Comparison of ENCODE assay signal across 7 cellular contexts in genomic region chr18:9147440-9148238, GRCh38. TPM values are rescaled to one million over a fixed set of nuclear protein-coding genes. Genes with fewer than 3 reads are reported as not detected.
DNase-seq lines count a peak whose midpoint lies in the region; ATAC-seq and TF ChIP-seq lines count a peak whose summit lies in the region.

No MANE protein-coding gene starts in this region.

- H3K79me2 ChIP-seq in DND-41 (ENCODE audit: insufficient read depth, low read length): peaks cover 92% of the 10 kb centered on the region

- H3K27ac ChIP-seq in DND-41 (ENCODE audit: low read length) (no peak overlapping the region), SK-N-MC (0 out of 2 replicates have a peak overlapping the region, but pooled peaks have one; percentile 19), lower lobe of right lung (peak overlapping the region; percentile 19), upper lobe of right lung (peak overlapping the region; percentile 20)

- DNase-seq in DND-41 (peak; percentile 31), LNCaP clone FGC (ENCODE audit: low read depth) (peak; percentile 59), SK-N-MC (ENCODE audit: low read depth, low spot score) (no peak), dedifferentiated amniotic fluid mesenchymal stem cell (ENCODE audit: extremely low spot score) (peak; percentile 75), lower lobe of right lung (no peak), upper lobe of right lung (no peak)

- intact Hi-C loops in lower lobe of right lung (cut with DNase I) (loop anchor here (10.0 kb wide), 1 partner anchor 53 kb away; no protein-coding TSS in a partner anchor), upper lobe of right lung (cut with DNase I) (loop anchor here (10.0 kb wide), 1 partner anchor 73 kb away; no protein-coding TSS in a partner anchor)

- no peaks in the 10 kb centered on the region for H3K36me3 ChIP-seq in DND-41 (ENCODE audit: insufficient read depth, low read length)
- no peaks in the 10 kb centered on the region for H3K36me3 ChIP-seq in SK-N-MC (ENCODE audit: insufficient read depth, low read length)
- H3K36me3 ChIP-seq in lower lobe of right lung: no peaks in the 10 kb centered on the region
- H3K36me3 ChIP-seq in upper lobe of right lung: no peaks in the 10 kb centered on the region

- peaks cover 11% of the 10 kb centered on the region; the same call in 1 of the 2 replicates for H3K4me1 ChIP-seq in DND-41 (ENCODE audit: insufficient read depth, low read length)
- H3K4me1 ChIP-seq in lower lobe of right lung: peaks cover 96% of the 10 kb centered on the region
- peaks cover 72% of the 10 kb centered on the region for H3K4me1 ChIP-seq in upper lobe of right lung

- H2AFZ ChIP-seq in DND-41 (ENCODE audit: low read depth, low read length): no peak overlapping the region

- peaks cover 25% of the 10 kb centered on the region for H4K20me1 ChIP-seq in DND-41 (ENCODE audit: insufficient read depth, low read length)

- H3K9me3 ChIP-seq in DND-41 (ENCODE audit: insufficient read depth, low read length, severe bottlenecking) (no peaks in the 10 kb centered on the region), SK-N-MC (ENCODE audit: low read depth, low read length) (no peaks in the 10 kb centered on the region), lower lobe of right lung (no peaks in the 10 kb centered on the region), upper lobe of right lung (no peaks in the 10 kb centered on the region)

- H3K4me2 ChIP-seq in DND-41 (ENCODE audit: insufficient read depth, low read length): peak overlapping the region; percentile 14; the same call in 1 of the 2 replicates

- peak; percentile 65 for TF ChIP-seq CTCF in DND-41 (IDR thresholded peaks at IDR 0.05; ENCODE audit: borderline replicate concordance, extremely low read depth, low read length, poor library complexity, severe bottlenecking)
- TF ChIP-seq CTCF in LNCaP clone FGC (IDR thresholded peaks at IDR 0.05; ENCODE audit: control insufficient read depth, extremely low read depth, insufficient read depth): peak; percentile 77
- TF ChIP-seq CTCF in lower lobe of right lung (IDR thresholded peaks at IDR 0.05): peak; percentile 75
- peak; percentile 74 for TF ChIP-seq CTCF in upper lobe of right lung (IDR thresholded peaks at IDR 0.05)

- H3K9ac ChIP-seq in DND-41 (ENCODE audit: low read depth, low read length) (no peak overlapping the region), SK-N-MC (ENCODE audit: insufficient read length) (no peak overlapping the region)

- ATAC-seq in DND-41 (ENCODE audit: insufficient read depth, low read depth) (peak; percentile 79), GM21526 (IDR thresholded peaks at IDR 0.05; ENCODE audit: low FRiP score, unreplicated experiment) (peak; percentile 48), lower lobe of right lung (peak; percentile 85 to 89), upper lobe of right lung (peak; percentile 94)

- H3K4me3 ChIP-seq in DND-41 (ENCODE audit: low read depth in 1 of 2, low read length in 2 of 2) (no peak overlapping the region), LNCaP clone FGC (ENCODE audit: low read depth, low read length) (no peak overlapping the region), SK-N-MC (no peak overlapping the region), lower lobe of right lung (no peak overlapping the region), upper lobe of right lung (no peak overlapping the region)

- H3K27me3 ChIP-seq in DND-41 (ENCODE audit: insufficient read depth, low read length, poor library complexity) (no peaks in the 10 kb centered on the region), lower lobe of right lung (ENCODE audit: low read depth) (no peaks in the 10 kb centered on the region), upper lobe of right lung (no peaks in the 10 kb centered on the region)

RNA-seq across cellular contexts. Expression of gene ANKRD12, which starts 11.1 kb away (rescaled TPM):
- total RNA-seq in lower lobe of right lung (77.7 TPM), upper lobe of right lung (74.2 TPM)

RNA-seq across cellular contexts. Expression of gene NDUFV2, which starts 45.1 kb away (rescaled TPM):
- total RNA-seq in lower lobe of right lung: 108 TPM
- total RNA-seq in upper lobe of right lung: 106 TPM

Comparison
In these comparisons a context has a peak if more than half of its experiments do, and no peak if none do; other contexts are left out.
1. DNase-seq: peak in DND-41 (single experiment), LNCaP clone FGC (single experiment) and dedifferentiated amniotic fluid mesenchymal stem cell (single experiment); none in SK-N-MC (single experiment), lower lobe of right lung (single experiment) and upper lobe of right lung (single experiment).
2. Peak in every context shown above with its lines, with median percentiles within 50 percentile points of each other: ATAC-seq and CTCF ChIP-seq.